Comparison of ENCODE assay signal across 12 cellular contexts in genomic region chr16:70692481-70693203, GRCh38. TPM values are rescaled to one million over a fixed set of nuclear protein-coding genes. Genes with fewer than 3 reads are reported as not detected.
DNase-seq lines count a peak whose midpoint lies in the region; ATAC-seq, FAIRE-seq and TF ChIP-seq lines count a peak whose summit lies in the region.
"Had no signal": no experiment of that assay in that cellular context is flagged by ENCODE, and none has a peak within 500 bp of the region (broad histone marks: within the 10 kb centered on the region; RNA-seq: fewer than 3 reads in every experiment).

No MANE protein-coding gene starts in this region.

- H3K4me1 ChIP-seq in mesenchymal stem cell (ENCODE audit: control insufficient read depth, insufficient read depth, low read depth, low read length) (peaks cover 74% of the 10 kb centered on the region), stomach (peaks cover 81 to 100% (median 95%) of the 10 kb centered on the region in 4 donors)

- H3K4ac ChIP-seq in mesenchymal stem cell (ENCODE audit: low read depth in 1 of 2, low read length in 2 of 2) = peak overlapping the region; percentile 83 to 94

- peak overlapping the region; percentile 62 for H2BK15ac ChIP-seq in mesenchymal stem cell (ENCODE audit: low read depth, poor library complexity, severe bottlenecking)

- no peaks in the 10 kb centered on the region for H3K79me1 ChIP-seq in mesenchymal stem cell (replicated peaks; ENCODE audit: low read length, poor library complexity, severe bottlenecking)

- no peak overlapping the region for H2BK5ac ChIP-seq in mesenchymal stem cell (ENCODE audit: low read depth, low read length, poor library complexity, severe bottlenecking)

- H2AFZ ChIP-seq in mesenchymal stem cell (ENCODE audit: low read depth, low read length) = no peak overlapping the region

- intact Hi-C loops in stomach (cut with DNase I; ENCODE audit: low total_unique reads) = no loop called here

- DNase-seq in Jurkat, Clone E6-1 (ENCODE audit: low read depth, low spot score) = peak; percentile 82
- DNase-seq in mesenchymal stem cell = peak; percentile 76
- no peak for DNase-seq in stomach
- no peak for DNase-seq in frontal cortex (ENCODE audit: low spot score in 2 of 2)
- DNase-seq in iPS-NIHi7 (ENCODE audit: extremely low spot score) = no peak
- DNase-seq in activated CD4-positive, CD25-positive, alpha-beta regulatory T cell (lab: John Stamatoyannopoulos, UW) = no peak
- DNase-seq: naive B cell; NCI-H1092; NK-92 treated with Interleukin-12 subunit alpha and Interleukin-12 subunit beta, amount 100 ng/mL, for 24 hours had no signal

- no peak for TF ChIP-seq EP300 in stomach (IDR thresholded peaks at IDR 0.05)

- no peak overlapping the region for H3K4me2 ChIP-seq in mesenchymal stem cell (ENCODE audit: low read length, poor library complexity, severe bottlenecking)

- H3K18ac ChIP-seq in mesenchymal stem cell (ENCODE audit: low read depth in 1 of 2, low read length in 2 of 2) = peak overlapping the region; percentile 84 to 98

- WGBS in mesenchymal stem cell = 84% methylated on average over 21 of the region's 21 CpGs
- WGBS in stomach, 5 donors = 73 to 85% (median 78%) methylated on average over 16 to 21 of the region's 21 CpGs

- peak overlapping the region; percentile 88 for H2BK120ac ChIP-seq in mesenchymal stem cell (ENCODE audit: low read depth, low read length)

- peak overlapping the region; percentile 98 for H3K27ac ChIP-seq in cingulate gyrus (ENCODE audit: low read depth, low read length)
- H3K27ac ChIP-seq in mesenchymal stem cell (ENCODE audit: low read length, poor library complexity, severe bottlenecking) = no peak overlapping the region
- peak overlapping the region; percentile 50 to 95 (median 85) for H3K27ac ChIP-seq in stomach

- H3K9ac ChIP-seq in mesenchymal stem cell (ENCODE audit: low read length) = peak overlapping the region; percentile 49

- TF ChIP-seq POLR2A in stomach (IDR thresholded peaks at IDR 0.05) = no peak

- no peak for TF ChIP-seq CTCF in stomach (IDR thresholded peaks at IDR 0.05)

- H2BK12ac ChIP-seq in mesenchymal stem cell (ENCODE audit: low read length in 2 of 2) = peak overlapping the region; percentile 73 to 97

- peak overlapping the region in 1 of 2 experiments; percentile 39 for H3K14ac ChIP-seq in mesenchymal stem cell (ENCODE audit: low read length in 2 of 2)

- peak overlapping the region; percentile 98 for H4K91ac ChIP-seq in mesenchymal stem cell (ENCODE audit: low read length)

- peak overlapping the region; percentile 76 for H4K8ac ChIP-seq in mesenchymal stem cell (ENCODE audit: low read length)

- FAIRE-seq in frontal cortex (lab: Jason Lieb, UNC) = no peak

- peak overlapping the region; percentile 32 for H2AK5ac ChIP-seq in mesenchymal stem cell (ENCODE audit: low read length, severe bottlenecking)

- no peak for ATAC-seq in GM18498 (IDR thresholded peaks at IDR 0.05; ENCODE audit: unreplicated experiment)
- ATAC-seq: CD8-positive, alpha-beta T cell had no signal

- no peak overlapping the region for H3K4me3 ChIP-seq in Jurkat, Clone E6-1 (ENCODE audit: low read length)
- no peak overlapping the region for H3K4me3 ChIP-seq in mesenchymal stem cell (ENCODE audit: insufficient read depth in 1 of 2, low read depth in 1 of 2, low read length in 2 of 2)
- no peak overlapping the region for H3K4me3 ChIP-seq in stomach

- peak overlapping the region in 1 of 2 experiments; percentile 60 for H3K23ac ChIP-seq in mesenchymal stem cell (ENCODE audit: low read length in 2 of 2)

- H3K36me3 ChIP-seq in mesenchymal stem cell (ENCODE audit: control insufficient read depth in 1 of 2, insufficient read depth in 2 of 2, low read depth in 1 of 2, low read length in 2 of 2) = peaks cover 0 to 16% of the 10 kb centered on the region in 2 experiments
- H3K36me3 ChIP-seq in stomach = peaks cover 0 to 8% (median 0%) of the 10 kb centered on the region in 4 donors

- H3K9me3 ChIP-seq in mesenchymal stem cell (ENCODE audit: control insufficient read depth, low read length) = no peaks in the 10 kb centered on the region
- no peaks in the 10 kb centered on the region for H3K9me3 ChIP-seq in stomach

- no peaks in the 10 kb centered on the region for H3K27me3 ChIP-seq in mesenchymal stem cell (ENCODE audit: control insufficient read depth in 1 of 2, insufficient read depth in 1 of 2, low read length in 2 of 2)
- no peaks in the 10 kb centered on the region for H3K27me3 ChIP-seq in stomach

RNA-seq across cellular contexts. Expression of gene MTSS2, which starts 6.8 kb away (rescaled TPM):
- polyA plus RNA-seq in Jurkat, Clone E6-1 (2012; ENCODE audit: insufficient read depth, insufficient read length) = 27.6 TPM
- polyA plus RNA-seq in mesenchymal stem cell (2013, experiment 1 of 2) = 105 TPM
- polyA plus RNA-seq in mesenchymal stem cell (2013, experiment 2 of 2) = 103 TPM
- total RNA-seq in stomach (10 to 100 TPM in 4 of 5 donors, 1 to 10 TPM in 1; 5.8 to 50.7 (median 17.4) TPM), frontal cortex (25.7 TPM)
- 10 to 100 TPM; 19.7 to 42.2 (median 33.0) TPM for polyA plus RNA-seq in stomach

RNA-seq across cellular contexts. Expression of gene IL34, which starts 46.3 kb away (rescaled TPM):
- not detected for polyA plus RNA-seq in Jurkat, Clone E6-1 (2012; ENCODE audit: insufficient read depth, insufficient read length)
- polyA plus RNA-seq in mesenchymal stem cell (2013, experiment 1 of 2) = 0.15 TPM
- polyA plus RNA-seq in mesenchymal stem cell (2013, experiment 2 of 2) = 0.11 TPM
- total RNA-seq in stomach (1 to 10 TPM in 1 of 5 donors, under 1 TPM in 2, not detected in 2; 0.45 to 2.0 (median 0.87) TPM), frontal cortex (1.6 TPM)
- polyA plus RNA-seq in stomach = 1 to 10 TPM; 1.5 to 5.9 (median 2.1) TPM

Comparison
In these comparisons a context has a peak if more than half of its experiments do, and no peak if none do; other contexts are left out.
1. DNase-seq: peak in Jurkat, Clone E6-1 (single experiment) and mesenchymal stem cell (single experiment); none in stomach (single experiment), frontal cortex (0 of 2), iPS-NIHi7 (single experiment) and activated CD4-positive, CD25-positive, alpha-beta regulatory T cell (0 of 4).